Comparison of ENCODE assay signal across 8 cellular contexts in genomic region chr11:33742249-33742851, GRCh38. TPM values are rescaled to one million over a fixed set of nuclear protein-coding genes. Genes with fewer than 3 reads are reported as not detected.
DNase-seq lines count a peak whose midpoint lies in the region; ATAC-seq and TF ChIP-seq lines count a peak whose summit lies in the region.
"Had no signal": no experiment of that assay in that cellular context is flagged by ENCODE, and none has a peak within 500 bp of the region (broad histone marks: within the 10 kb centered on the region; RNA-seq: fewer than 3 reads in every experiment).

No MANE protein-coding gene starts in this region.

- DNase-seq in NAMALWA (ENCODE audit: low spot score) (peak; percentile 58), chondrocyte (ENCODE audit: low spot score) (no peak), naive B cell (no peak)
- DNase-seq in activated CD4-positive, CD25-positive, alpha-beta regulatory T cell treated with anti-CD3 and anti-CD28 coated beads, Interleukin-2, amount 50 U/mL, for 72 hours: no peak

- no peak overlapping the region for H3K4me3 ChIP-seq in GM12875 (ENCODE audit: low read depth, low read length)
- H3K4me3 ChIP-seq: SK-N-MC had no signal

- H3K9me3 Mint-ChIP-seq in chondrocyte (ENCODE audit: low read depth): no peaks in the 10 kb centered on the region
- no peaks in the 10 kb centered on the region for H3K9me3 Mint-ChIP-seq in naive B cell

- H3K36me3 Mint-ChIP-seq in chondrocyte (ENCODE audit: low read depth) (peaks cover 6% of the 10 kb centered on the region), naive B cell (no peaks in the 10 kb centered on the region)

- H3K4me3 Mint-ChIP-seq in chondrocyte (ENCODE audit: unreplicated experiment): no peak overlapping the region
- no peak overlapping the region for H3K4me3 Mint-ChIP-seq in naive B cell

- no peak overlapping the region for H3K27ac Mint-ChIP-seq in chondrocyte (ENCODE audit: unreplicated experiment)
- peak overlapping the region in 1 of 6 donors; percentile 11 for H3K27ac Mint-ChIP-seq in naive B cell

- ATAC-seq in naive B cell (ENCODE audit: low read depth in 2 of 2) (peak; percentile 58 to 63), GM18858 (IDR thresholded peaks at IDR 0.05; ENCODE audit: unreplicated experiment) (no peak), HG02870 (IDR thresholded peaks at IDR 0.05; ENCODE audit: unreplicated experiment) (no peak)

- peaks cover 13% of the 10 kb centered on the region for H3K4me1 Mint-ChIP-seq in chondrocyte (ENCODE audit: low read depth)
- no peaks in the 10 kb centered on the region for H3K4me1 Mint-ChIP-seq in naive B cell

- TF ChIP-seq CTCF in GM12875 (IDR thresholded peaks at IDR 0.05; ENCODE audit: borderline replicate concordance, insufficient read depth, low read depth, low read length) (0 out of 2 replicates have a peak, but pooled peaks have one; percentile 0), chondrocyte (IDR thresholded peaks at IDR 0.05) (peak; percentile 84)

- H3K27me3 Mint-ChIP-seq in chondrocyte (ENCODE audit: low read depth): no peaks in the 10 kb centered on the region
- H3K27me3 Mint-ChIP-seq in naive B cell: no peaks in the 10 kb centered on the region

RNA-seq across cellular contexts. Expression of gene CD59, which starts 6.1 kb away (rescaled TPM):
- total RNA-seq in chondrocyte: 579 to 718 TPM (median 705 TPM) in 3 replicates
- polyA plus RNA-seq in naive B cell (ENCODE audit: low read depth in 6 of 6): 10 to 100 TPM; 28.0 to 54.2 (median 39.9) TPM

RNA-seq across cellular contexts. Expression of gene FBXO3, which starts 32.0 kb away (rescaled TPM):
- total RNA-seq in chondrocyte: 18.0 to 32.1 TPM (median 22.0 TPM) in 3 replicates
- polyA plus RNA-seq in naive B cell (ENCODE audit: low read depth in 6 of 6): 10 to 100 TPM; 19.5 to 32.7 (median 28.6) TPM

RNA-seq across cellular contexts. Expression of gene C11orf91, which starts 41.7 kb away (rescaled TPM):
- 0.50 TPM in 1 of 3 replicates, not detected in the others for total RNA-seq in chondrocyte
- not detected for polyA plus RNA-seq in naive B cell (ENCODE audit: low read depth in 6 of 6)

Comparison
In these comparisons a context has a peak if more than half of its experiments do, and no peak if none do; other contexts are left out.
1. ATAC-seq: peak in naive B cell (2 of 2); none in GM18858 (single experiment) and HG02870 (single experiment).